In genomic region chr3:194269610-194270145, GRCh38 we compare ENCODE assay signal across 10 cellular contexts.
A peak's percentile ranks its signal among the peaks of the same experiment; 100 is the strongest.
DNase-seq lines count a peak whose midpoint lies in the region; ATAC-seq and TF ChIP-seq lines count a peak whose summit lies in the region.
"Had no signal": no experiment of that assay in that cellular context is flagged by ENCODE, and none has a peak within 500 bp of the region (broad histone marks: within the 10 kb centered on the region; RNA-seq: fewer than 3 reads in every experiment).

No MANE protein-coding gene starts in this region.

- H3K4me3 Mint-ChIP-seq in activated T-cell treated with anti-CD3 and anti-CD28 coated beads, Interleukin-2, amount 50 U/mL, for 24 hours, result no peak overlapping the region
- no peak overlapping the region for H3K4me3 Mint-ChIP-seq in activated T-cell treated with anti-CD3 and anti-CD28 coated beads, Interleukin-2, amount 50 U/mL, for 72 hours
- H3K4me3 Mint-ChIP-seq: CD4-positive, CD25-positive, alpha-beta regulatory T cell had no signal

- no peak for TF ChIP-seq POLR2A in erythroblast (IDR thresholded peaks at IDR 0.05; ENCODE audit: low read length)

- H3K4me1 ChIP-seq in upper lobe of right lung, result peaks cover 57% of the 10 kb centered on the region

- no peak for ATAC-seq in activated T-cell treated with anti-CD3 and anti-CD28 coated beads, Interleukin-2, amount 50 U/mL, for 72 hours (replicated peaks in 1 of 2)
- peak; percentile 68 for ATAC-seq in upper lobe of right lung

- H3K27ac ChIP-seq in upper lobe of right lung, result peak overlapping the region; percentile 85
- no peak overlapping the region for H3K27ac ChIP-seq in WERI-Rb-1

- H3K36me3 ChIP-seq in upper lobe of right lung (no peaks in the 10 kb centered on the region), WERI-Rb-1 (no peaks in the 10 kb centered on the region)

- H3K4me3 ChIP-seq in upper lobe of right lung, result no peak overlapping the region
- no peak overlapping the region for H3K4me3 ChIP-seq in WERI-Rb-1 (ENCODE audit: low read depth, low read length)

- H3K27me3 Mint-ChIP-seq in activated T-cell treated with anti-CD3 and anti-CD28 coated beads, Interleukin-2, amount 50 U/mL, for 24 hours, result peaks cover 3% of the 10 kb centered on the region
- H3K27me3 Mint-ChIP-seq in activated T-cell treated with anti-CD3 and anti-CD28 coated beads, Interleukin-2, amount 50 U/mL, for 72 hours (ENCODE audit: low read depth), result peaks cover 7% of the 10 kb centered on the region

- H3K27ac Mint-ChIP-seq in activated T-cell treated with anti-CD3 and anti-CD28 coated beads, Interleukin-2, amount 50 U/mL, for 24 hours, result no peak overlapping the region
- H3K27ac Mint-ChIP-seq in activated T-cell treated with anti-CD3 and anti-CD28 coated beads, Interleukin-2, amount 50 U/mL, for 72 hours, result no peak overlapping the region

- no peaks in the 10 kb centered on the region for H3K9me3 Mint-ChIP-seq in activated T-cell treated with anti-CD3 and anti-CD28 coated beads, Interleukin-2, amount 50 U/mL, for 24 hours
- no peaks in the 10 kb centered on the region for H3K9me3 Mint-ChIP-seq in activated T-cell treated with anti-CD3 and anti-CD28 coated beads, Interleukin-2, amount 50 U/mL, for 72 hours

- peak; percentile 29 for DNase-seq in activated T-cell treated with anti-CD3 and anti-CD28 coated beads, Interleukin-2, amount 50 U/mL, for 24 hours
- DNase-seq in activated T-cell treated with anti-CD3 and anti-CD28 coated beads, Interleukin-2, amount 50 U/mL, for 72 hours, result no peak
- peak; percentile 75 to 81 for DNase-seq in erythroblast (lab: John Stamatoyannopoulos, UW)
- peak; percentile 95 for DNase-seq in mesenteric fat pad (ENCODE audit: low spot score)
- peak; percentile 89 for DNase-seq in upper lobe of right lung
- no peak for DNase-seq in WERI-Rb-1
- no peak for DNase-seq in NCI-H510A treated with DMSO at 0.1 percent for 48 hours (lab: John Stamatoyannopoulos, UW)
- no peak for DNase-seq in GOT3 (lab: John Stamatoyannopoulos, UW)
- DNase-seq: CD4-positive, CD25-positive, alpha-beta regulatory T cell; stimulated activated CD4-positive, alpha-beta T cell treated with anti-CD3 and anti-CD28 coated beads, Interleukin-4, amount 100 ng/mL, for 4 hours had no signal

- intact Hi-C loops in upper lobe of right lung (cut with DNase I), result loop anchor here (5.0 kb wide), 1 partner anchor 132 kb away; the partner anchor contains the start of gene HES1

- H3K27me3 ChIP-seq in upper lobe of right lung (no peaks in the 10 kb centered on the region), WERI-Rb-1 (ENCODE audit: insufficient read depth, low read depth, severe bottlenecking) (no peaks in the 10 kb centered on the region)

- no peaks in the 10 kb centered on the region for H3K4me1 Mint-ChIP-seq in activated T-cell treated with anti-CD3 and anti-CD28 coated beads, Interleukin-2, amount 50 U/mL, for 24 hours (ENCODE audit: low read depth)
- no peaks in the 10 kb centered on the region for H3K4me1 Mint-ChIP-seq in activated T-cell treated with anti-CD3 and anti-CD28 coated beads, Interleukin-2, amount 50 U/mL, for 72 hours (ENCODE audit: low read depth)

- H3K9me3 ChIP-seq in upper lobe of right lung, result no peaks in the 10 kb centered on the region
- H3K9me3 ChIP-seq in WERI-Rb-1 (ENCODE audit: severe bottlenecking), result no peaks in the 10 kb centered on the region

- TF ChIP-seq CTCF in upper lobe of right lung (IDR thresholded peaks at IDR 0.05) (peak; percentile 60), WERI-Rb-1 (IDR thresholded peaks at IDR 0.05; ENCODE audit: low read depth, low read length) (no peak)

- H3K36me3 Mint-ChIP-seq in activated T-cell treated with anti-CD3 and anti-CD28 coated beads, Interleukin-2, amount 50 U/mL, for 24 hours (ENCODE audit: low read depth), result no peaks in the 10 kb centered on the region
- H3K36me3 Mint-ChIP-seq in activated T-cell treated with anti-CD3 and anti-CD28 coated beads, Interleukin-2, amount 50 U/mL, for 72 hours (ENCODE audit: insufficient read depth in 2 of 2), result no peaks in the 10 kb centered on the region
- H3K36me3 Mint-ChIP-seq: CD4-positive, CD25-positive, alpha-beta regulatory T cell had no signal

Comparison
In these comparisons a context has a peak if more than half of its experiments do, and no peak if none do; other contexts are left out.
1. DNase-seq: peak in activated T-cell treated with anti-CD3 and anti-CD28 coated beads, Interleukin-2, amount 50 U/mL, for 24 hours (single experiment), erythroblast (2 of 2), mesenteric fat pad (single experiment) and upper lobe of right lung (single experiment); none in activated T-cell treated with anti-CD3 and anti-CD28 coated beads, Interleukin-2, amount 50 U/mL, for 72 hours (0 of 2), WERI-Rb-1 (single experiment), NCI-H510A treated with DMSO at 0.1 percent for 48 hours (single experiment) and GOT3 (single experiment).